Comparison of ENCODE assay signal across 1 cellular context in the genomic region with DNA sequence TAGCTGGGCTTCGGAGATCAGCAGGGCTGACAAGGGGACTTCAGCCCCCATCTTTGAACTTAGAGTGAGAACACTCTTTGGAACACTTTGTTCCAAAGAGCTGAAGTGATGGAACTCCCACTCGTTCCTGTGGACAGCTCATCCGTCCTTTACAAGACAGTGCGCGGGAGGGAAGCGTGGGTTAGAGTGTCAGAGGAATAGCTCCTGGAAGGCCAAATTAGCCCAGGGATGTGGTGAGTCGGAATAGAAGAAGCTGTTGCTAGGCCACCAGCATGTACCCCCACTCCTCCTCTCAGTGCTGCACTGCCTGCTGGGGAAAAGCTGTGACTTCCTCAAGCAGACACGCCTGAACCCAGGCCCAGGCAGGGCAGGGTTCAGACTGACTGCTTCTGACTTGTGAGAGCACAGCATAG.
A peak's percentile ranks its signal among the peaks of the same experiment; 100 is the strongest.
TF ChIP-seq lines count a peak whose summit lies in the region.

No MANE protein-coding gene starts in this region.

TF ChIP-seq in HepG2, 621 proteins besides CTCF, POLR2A, EP300 and RAD21 (continues in another document):
- TF ChIP-seq, protein P1, sequence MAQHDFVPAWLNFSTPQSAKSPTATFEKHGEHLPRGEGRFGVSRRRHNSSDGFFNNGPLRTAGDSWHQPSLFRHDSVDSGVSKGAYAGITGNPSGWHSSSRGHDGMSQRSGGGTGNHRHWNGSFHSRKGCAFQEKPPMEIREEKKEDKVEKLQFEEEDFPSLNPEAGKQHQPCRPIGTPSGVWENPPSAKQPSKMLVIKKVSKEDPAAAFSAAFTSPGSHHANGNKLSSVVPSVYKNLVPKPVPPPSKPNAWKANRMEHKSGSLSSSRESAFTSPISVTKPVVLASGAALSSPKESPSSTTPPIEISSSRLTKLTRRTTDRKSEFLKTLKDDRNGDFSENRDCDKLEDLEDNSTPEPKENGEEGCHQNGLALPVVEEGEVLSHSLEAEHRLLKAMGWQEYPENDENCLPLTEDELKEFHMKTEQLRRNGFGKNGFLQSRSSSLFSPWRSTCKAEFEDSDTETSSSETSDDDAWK (CRISPR knock-in tag; IDR thresholded peaks at IDR 0.05), result no peak
- TF ChIP-seq, protein P2, sequence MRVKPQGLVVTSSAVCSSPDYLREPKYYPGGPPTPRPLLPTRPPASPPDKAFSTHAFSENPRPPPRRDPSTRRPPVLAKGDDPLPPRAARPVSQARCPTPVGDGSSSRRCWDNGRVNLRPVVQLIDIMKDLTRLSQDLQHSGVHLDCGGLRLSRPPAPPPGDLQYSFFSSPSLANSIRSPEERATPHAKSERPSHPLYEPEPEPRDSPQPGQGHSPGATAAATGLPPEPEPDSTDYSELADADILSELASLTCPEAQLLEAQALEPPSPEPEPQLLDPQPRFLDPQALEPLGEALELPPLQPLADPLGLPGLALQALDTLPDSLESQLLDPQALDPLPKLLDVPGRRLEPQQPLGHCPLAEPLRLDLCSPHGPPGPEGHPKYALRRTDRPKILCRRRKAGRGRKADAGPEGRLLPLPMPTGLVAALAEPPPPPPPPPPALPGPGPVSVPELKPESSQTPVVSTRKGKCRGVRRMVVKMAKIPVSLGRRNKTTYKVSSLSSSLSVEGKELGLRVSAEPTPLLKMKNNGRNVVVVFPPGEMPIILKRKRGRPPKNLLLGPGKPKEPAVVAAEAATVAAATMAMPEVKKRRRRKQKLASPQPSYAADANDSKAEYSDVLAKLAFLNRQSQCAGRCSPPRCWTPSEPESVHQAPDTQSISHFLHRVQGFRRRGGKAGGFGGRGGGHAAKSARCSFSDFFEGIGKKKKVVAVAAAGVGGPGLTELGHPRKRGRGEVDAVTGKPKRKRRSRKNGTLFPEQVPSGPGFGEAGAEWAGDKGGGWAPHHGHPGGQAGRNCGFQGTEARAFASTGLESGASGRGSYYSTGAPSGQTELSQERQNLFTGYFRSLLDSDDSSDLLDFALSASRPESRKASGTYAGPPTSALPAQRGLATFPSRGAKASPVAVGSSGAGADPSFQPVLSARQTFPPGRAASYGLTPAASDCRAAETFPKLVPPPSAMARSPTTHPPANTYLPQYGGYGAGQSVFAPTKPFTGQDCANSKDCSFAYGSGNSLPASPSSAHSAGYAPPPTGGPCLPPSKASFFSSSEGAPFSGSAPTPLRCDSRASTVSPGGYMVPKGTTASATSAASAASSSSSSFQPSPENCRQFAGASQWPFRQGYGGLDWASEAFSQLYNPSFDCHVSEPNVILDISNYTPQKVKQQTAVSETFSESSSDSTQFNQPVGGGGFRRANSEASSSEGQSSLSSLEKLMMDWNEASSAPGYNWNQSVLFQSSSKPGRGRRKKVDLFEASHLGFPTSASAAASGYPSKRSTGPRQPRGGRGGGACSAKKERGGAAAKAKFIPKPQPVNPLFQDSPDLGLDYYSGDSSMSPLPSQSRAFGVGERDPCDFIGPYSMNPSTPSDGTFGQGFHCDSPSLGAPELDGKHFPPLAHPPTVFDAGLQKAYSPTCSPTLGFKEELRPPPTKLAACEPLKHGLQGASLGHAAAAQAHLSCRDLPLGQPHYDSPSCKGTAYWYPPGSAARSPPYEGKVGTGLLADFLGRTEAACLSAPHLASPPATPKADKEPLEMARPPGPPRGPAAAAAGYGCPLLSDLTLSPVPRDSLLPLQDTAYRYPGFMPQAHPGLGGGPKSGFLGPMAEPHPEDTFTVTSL (CRISPR knock-in tag; IDR thresholded peaks at IDR 0.05; ENCODE audit: borderline replicate concordance), result 0 out of 2 replicates have a peak, but pooled peaks have one; percentile 13
- TF ChIP-seq, protein P3, sequence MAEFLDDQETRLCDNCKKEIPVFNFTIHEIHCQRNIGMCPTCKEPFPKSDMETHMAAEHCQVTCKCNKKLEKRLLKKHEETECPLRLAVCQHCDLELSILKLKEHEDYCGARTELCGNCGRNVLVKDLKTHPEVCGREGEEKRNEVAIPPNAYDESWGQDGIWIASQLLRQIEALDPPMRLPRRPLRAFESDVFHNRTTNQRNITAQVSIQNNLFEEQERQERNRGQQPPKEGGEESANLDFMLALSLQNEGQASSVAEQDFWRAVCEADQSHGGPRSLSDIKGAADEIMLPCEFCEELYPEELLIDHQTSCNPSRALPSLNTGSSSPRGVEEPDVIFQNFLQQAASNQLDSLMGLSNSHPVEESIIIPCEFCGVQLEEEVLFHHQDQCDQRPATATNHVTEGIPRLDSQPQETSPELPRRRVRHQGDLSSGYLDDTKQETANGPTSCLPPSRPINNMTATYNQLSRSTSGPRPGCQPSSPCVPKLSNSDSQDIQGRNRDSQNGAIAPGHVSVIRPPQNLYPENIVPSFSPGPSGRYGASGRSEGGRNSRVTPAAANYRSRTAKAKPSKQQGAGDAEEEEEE (CRISPR knock-in tag; IDR thresholded peaks at IDR 0.05; ENCODE audit: borderline replicate concordance), result peak; percentile 22; the same call in 1 of the 2 replicates
- TF ChIP-seq ATF1 (CRISPR knock-in tag; IDR thresholded peaks at IDR 0.05) (no peak), ZNF33B (CRISPR knock-in tag; IDR thresholded peaks at IDR 0.05) (0 out of 2 replicates have a peak, but pooled peaks have one; percentile 23), NFKBIZ (CRISPR knock-in tag; IDR thresholded peaks at IDR 0.05) (no peak), HCFC1 (IDR thresholded peaks at IDR 0.05; ENCODE audit: low read depth, low read length) (0 out of 2 replicates have a peak, but pooled peaks have one; percentile 9), NR0B2 (CRISPR knock-in tag; IDR thresholded peaks at IDR 0.05) (peak; percentile 44; the same call in 1 of the 2 replicates), SPEN (CRISPR knock-in tag; IDR thresholded peaks at IDR 0.05; ENCODE audit: low read depth) (peak; percentile 9; the same call in 1 of the 2 replicates), KLF6 (CRISPR knock-in tag; IDR thresholded peaks at IDR 0.05) (no peak), ZNF598 (CRISPR knock-in tag; IDR thresholded peaks at IDR 0.05; ENCODE audit: borderline replicate concordance) (peak; percentile 22; the same call in 1 of the 2 replicates), TMF1 (CRISPR knock-in tag; IDR thresholded peaks at IDR 0.05; ENCODE audit: low read depth) (no peak), USF2 (IDR thresholded peaks at IDR 0.05; ENCODE audit: low read depth, low read length) (0 out of 2 replicates have a peak, but pooled peaks have one; percentile 11), USF2 (CRISPR knock-in tag; IDR thresholded peaks at IDR 0.05; ENCODE audit: borderline replicate concordance) (no peak), ZNF883 (CRISPR knock-in tag; IDR thresholded peaks at IDR 0.05; ENCODE audit: not compliant biosample characterization) (peak; percentile 48), SOX13 (IDR thresholded peaks at IDR 0.05) (no peak), SOX13 (CRISPR knock-in tag; conservative IDR thresholded peaks at IDR 0.05 in 1 of 2, IDR thresholded peaks at IDR 0.05 in 1 of 2) (0 out of 4 replicates have a peak, but pooled peaks of 1 of the 2 experiments have one; percentile 22), ZNF143 (CRISPR knock-in tag; IDR thresholded peaks at IDR 0.05) (peak; percentile 57; the same call in 1 of the 2 replicates), ZC3H4 (CRISPR knock-in tag; IDR thresholded peaks at IDR 0.05; ENCODE audit: borderline replicate concordance) (0 out of 2 replicates have a peak, but pooled peaks have one; percentile 29), ZNF737 (CRISPR knock-in tag; IDR thresholded peaks at IDR 0.05; ENCODE audit: borderline replicate concordance) (peak; percentile 44; the same call in 1 of the 2 replicates), ZNF263 (CRISPR knock-in tag; IDR thresholded peaks at IDR 0.05) (peak; percentile 47; the same call in 1 of the 2 replicates), ZBTB38 (CRISPR knock-in tag; IDR thresholded peaks at IDR 0.05) (peak; percentile 82), PRPF4 (IDR thresholded peaks at IDR 0.05; ENCODE audit: low read depth, low read length, poor library complexity, severe bottlenecking) (peak; percentile 14), NONO (IDR thresholded peaks at IDR 0.05) (no peak), NONO (CRISPR knock-in tag; conservative IDR thresholded peaks at IDR 0.05) (0 out of 2 replicates have a peak, but pooled peaks have one; percentile 9), ZNF362 (CRISPR knock-in tag; IDR thresholded peaks at IDR 0.05; ENCODE audit: borderline replicate concordance) (no peak), HDAC1 (CRISPR knock-in tag; IDR thresholded peaks at IDR 0.05) (0 out of 2 replicates have a peak, but pooled peaks have one; percentile 14), ZNF768 (CRISPR knock-in tag; IDR thresholded peaks at IDR 0.05) (peak; percentile 75), ZNF589 (CRISPR knock-in tag; conservative IDR thresholded peaks at IDR 0.05) (no peak), TFDP2 (CRISPR knock-in tag; IDR thresholded peaks at IDR 0.05) (no peak), BRCA1 (CRISPR knock-in tag; IDR thresholded peaks at IDR 0.05) (no peak), MIER3 (CRISPR knock-in tag; IDR thresholded peaks at IDR 0.05; ENCODE audit: borderline replicate concordance) (no peak), KDM5B (CRISPR knock-in tag; IDR thresholded peaks at IDR 0.05; ENCODE audit: borderline replicate concordance) (peak; percentile 3; the same call in 1 of the 2 replicates), ZSCAN30 (CRISPR knock-in tag; IDR thresholded peaks at IDR 0.05) (no peak), ZNF225 (CRISPR knock-in tag; IDR thresholded peaks at IDR 0.05) (0 out of 2 replicates have a peak, but pooled peaks have one; percentile 71), RFXAP (CRISPR knock-in tag; IDR thresholded peaks at IDR 0.05; ENCODE audit: borderline replicate concordance) (0 out of 2 replicates have a peak, but pooled peaks have one; percentile 53), PAX8 (CRISPR knock-in tag; IDR thresholded peaks at IDR 0.05; ENCODE audit: borderline replicate concordance) (no peak), ZFP90 (CRISPR knock-in tag; IDR thresholded peaks at IDR 0.05; ENCODE audit: borderline replicate concordance) (peak; percentile 76)
- TF ChIP-seq, protein P4, sequence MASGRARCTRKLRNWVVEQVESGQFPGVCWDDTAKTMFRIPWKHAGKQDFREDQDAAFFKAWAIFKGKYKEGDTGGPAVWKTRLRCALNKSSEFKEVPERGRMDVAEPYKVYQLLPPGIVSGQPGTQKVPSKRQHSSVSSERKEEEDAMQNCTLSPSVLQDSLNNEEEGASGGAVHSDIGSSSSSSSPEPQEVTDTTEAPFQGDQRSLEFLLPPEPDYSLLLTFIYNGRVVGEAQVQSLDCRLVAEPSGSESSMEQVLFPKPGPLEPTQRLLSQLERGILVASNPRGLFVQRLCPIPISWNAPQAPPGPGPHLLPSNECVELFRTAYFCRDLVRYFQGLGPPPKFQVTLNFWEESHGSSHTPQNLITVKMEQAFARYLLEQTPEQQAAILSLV (CRISPR knock-in tag; IDR thresholded peaks at IDR 0.05; ENCODE audit: borderline replicate concordance), result 0 out of 2 replicates have a peak, but pooled peaks have one; percentile 30
- TF ChIP-seq, protein P5, sequence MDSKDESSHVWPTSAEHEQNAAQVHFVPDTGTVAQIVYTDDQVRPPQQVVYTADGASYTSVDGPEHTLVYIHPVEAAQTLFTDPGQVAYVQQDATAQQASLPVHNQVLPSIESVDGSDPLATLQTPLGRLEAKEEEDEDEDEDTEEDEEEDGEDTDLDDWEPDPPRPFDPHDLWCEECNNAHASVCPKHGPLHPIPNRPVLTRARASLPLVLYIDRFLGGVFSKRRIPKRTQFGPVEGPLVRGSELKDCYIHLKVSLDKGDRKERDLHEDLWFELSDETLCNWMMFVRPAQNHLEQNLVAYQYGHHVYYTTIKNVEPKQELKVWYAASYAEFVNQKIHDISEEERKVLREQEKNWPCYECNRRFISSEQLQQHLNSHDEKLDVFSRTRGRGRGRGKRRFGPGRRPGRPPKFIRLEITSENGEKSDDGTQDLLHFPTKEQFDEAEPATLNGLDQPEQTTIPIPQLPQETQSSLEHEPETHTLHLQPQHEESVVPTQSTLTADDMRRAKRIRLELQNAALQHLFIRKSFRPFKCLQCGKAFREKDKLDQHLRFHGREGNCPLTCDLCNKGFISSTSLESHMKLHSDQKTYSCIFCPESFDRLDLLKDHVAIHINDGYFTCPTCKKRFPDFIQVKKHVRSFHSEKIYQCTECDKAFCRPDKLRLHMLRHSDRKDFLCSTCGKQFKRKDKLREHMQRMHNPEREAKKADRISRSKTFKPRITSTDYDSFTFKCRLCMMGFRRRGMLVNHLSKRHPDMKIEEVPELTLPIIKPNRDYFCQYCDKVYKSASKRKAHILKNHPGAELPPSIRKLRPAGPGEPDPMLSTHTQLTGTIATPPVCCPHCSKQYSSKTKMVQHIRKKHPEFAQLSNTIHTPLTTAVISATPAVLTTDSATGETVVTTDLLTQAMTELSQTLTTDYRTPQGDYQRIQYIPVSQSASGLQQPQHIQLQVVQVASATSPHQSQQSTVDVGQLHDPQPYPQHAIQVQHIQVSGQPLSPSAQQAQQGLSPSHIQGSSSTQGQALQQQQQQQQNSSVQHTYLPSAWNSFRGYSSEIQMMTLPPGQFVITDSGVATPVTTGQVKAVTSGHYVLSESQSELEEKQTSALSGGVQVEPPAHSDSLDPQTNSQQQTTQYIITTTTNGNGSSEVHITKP (CRISPR knock-in tag; IDR thresholded peaks at IDR 0.05; ENCODE audit: low read depth), result 0 out of 2 replicates have a peak, but pooled peaks have one; percentile 7
